ENCODE assay signal across 13 cellular contexts in genomic region chr18:3153107-3153704, GRCh38.
DNase-seq lines count a peak whose midpoint lies in the region; ATAC-seq, FAIRE-seq and TF ChIP-seq lines count a peak whose summit lies in the region.
"Had no signal": no experiment of that assay in that cellular context is flagged by ENCODE, and none has a peak within 500 bp of the region (broad histone marks: within the 10 kb centered on the region; RNA-seq: fewer than 3 reads in every experiment).

No MANE protein-coding gene starts in this region.

- H3K79me2 ChIP-seq in osteoblast (ENCODE audit: insufficient read depth, low read length): no peaks in the 10 kb centered on the region

- FAIRE-seq in RCC 7860 (lab: Jason Lieb, UNC): no peak

- no peaks in the 10 kb centered on the region for H3K27me3 ChIP-seq in RWPE2 (ENCODE audit: insufficient read depth, poor library complexity, severe bottlenecking)
- H3K27me3 ChIP-seq in osteoblast (ENCODE audit: insufficient read depth, low read length): no peaks in the 10 kb centered on the region
- no peaks in the 10 kb centered on the region for H3K27me3 ChIP-seq in Peyer's patch
- no peaks in the 10 kb centered on the region for H3K27me3 ChIP-seq in colonic mucosa

- H3K9me3 ChIP-seq in RWPE2 (ENCODE audit: severe bottlenecking) (no peaks in the 10 kb centered on the region), osteoblast (ENCODE audit: low read depth, low read length) (no peaks in the 10 kb centered on the region), Peyer's patch (no peaks in the 10 kb centered on the region), colonic mucosa (no peaks in the 10 kb centered on the region)

- intact Hi-C loops in colonic mucosa (cut with DNase I): loop anchor here (5.0 kb wide), 2 partner anchors 94 to 221 kb away; partner anchors contain the start of gene MYL12A

- H2AFZ ChIP-seq in osteoblast (ENCODE audit: low read length): no peak overlapping the region

- H3K36me3 ChIP-seq in RWPE2 (ENCODE audit: low read depth): no peaks in the 10 kb centered on the region
- H3K36me3 ChIP-seq in osteoblast (ENCODE audit: insufficient read depth, low read length): no peaks in the 10 kb centered on the region
- no peaks in the 10 kb centered on the region for H3K36me3 ChIP-seq in Peyer's patch
- H3K36me3 ChIP-seq in colonic mucosa: no peaks in the 10 kb centered on the region

- no peaks in the 10 kb centered on the region for H4K20me1 ChIP-seq in osteoblast (ENCODE audit: insufficient read depth, low read length)

- peaks cover 11% of the 10 kb centered on the region for H3K4me1 ChIP-seq in RWPE2 (ENCODE audit: insufficient read depth, poor library complexity, severe bottlenecking)
- H3K4me1 ChIP-seq in osteoblast (ENCODE audit: insufficient read depth, low read length): peaks cover 17% of the 10 kb centered on the region
- H3K4me1 ChIP-seq in Peyer's patch: peaks cover 0 to 5% (median 0%) of the 10 kb centered on the region in 4 donors
- H3K4me1 ChIP-seq in colonic mucosa: no peaks in the 10 kb centered on the region

- H3K4me2 ChIP-seq in osteoblast (ENCODE audit: insufficient read depth, low read length): no peak overlapping the region

- TF ChIP-seq CTCF in RWPE2 (IDR thresholded peaks at IDR 0.05; ENCODE audit: poor library complexity, severe bottlenecking) (no peak), osteoblast (IDR thresholded peaks at IDR 0.05; ENCODE audit: extremely low read depth, low read depth, low read length) (no peak), Peyer's patch (IDR thresholded peaks at IDR 0.05) (peak in 2 of 6 experiments; percentile 19 to 27), colonic mucosa (IDR thresholded peaks at IDR 0.05) (no peak)

- no peak overlapping the region for H3K9ac ChIP-seq in colonic mucosa (ENCODE audit: low read depth in 2 of 2, low read length in 2 of 2)

- H3K27ac ChIP-seq in RWPE2 (ENCODE audit: poor library complexity, severe bottlenecking) (no peak overlapping the region), osteoblast (ENCODE audit: low read depth, low read length) (no peak overlapping the region), Peyer's patch (peak overlapping the region in 1 of 4 donors; percentile 22), colonic mucosa (no peak overlapping the region)
- H3K27ac ChIP-seq: skin epidermis had no signal

- ATAC-seq in GM19023 (IDR thresholded peaks at IDR 0.05; ENCODE audit: unreplicated experiment) (peak; percentile 68), HG02678 (IDR thresholded peaks at IDR 0.05; ENCODE audit: unreplicated experiment) (peak; percentile 86), RWPE2 (ENCODE audit: low read depth) (peak; percentile 41; the same call in 2 of the 3 replicates)

- DNase-seq in RWPE2 (ENCODE audit: low spot score) (no peak), osteoblast (ENCODE audit: insufficient read length, low spot score, missing footprints) (peak; percentile 17), Peyer's patch (no peak), DMS153 (lab: John Stamatoyannopoulos, UW) (no peak), RCC 7860 (ENCODE audit: low spot score) (no peak), colonic mucosa (no peak)
- DNase-seq: activated CD4-positive, alpha-beta T cell treated with anti-CD3 and anti-CD28 coated beads, Interleukin-2, amount 50 U/mL, for 48 hours; CD4-positive, alpha-beta T cell; NCI-H146; SIG-M5 had no signal

- TF ChIP-seq POLR2A in Peyer's patch (IDR thresholded peaks at IDR 0.05): no peak

- H3K4me3 ChIP-seq in RWPE2 (ENCODE audit: severe bottlenecking) (no peak overlapping the region), osteoblast (ENCODE audit: insufficient read depth, low read length) (no peak overlapping the region), Peyer's patch (no peak overlapping the region), colonic mucosa (no peak overlapping the region)
- H3K4me3 ChIP-seq: skin epidermis had no signal
